22 cellular contexts compared by ENCODE assay signal in the genomic region with DNA sequence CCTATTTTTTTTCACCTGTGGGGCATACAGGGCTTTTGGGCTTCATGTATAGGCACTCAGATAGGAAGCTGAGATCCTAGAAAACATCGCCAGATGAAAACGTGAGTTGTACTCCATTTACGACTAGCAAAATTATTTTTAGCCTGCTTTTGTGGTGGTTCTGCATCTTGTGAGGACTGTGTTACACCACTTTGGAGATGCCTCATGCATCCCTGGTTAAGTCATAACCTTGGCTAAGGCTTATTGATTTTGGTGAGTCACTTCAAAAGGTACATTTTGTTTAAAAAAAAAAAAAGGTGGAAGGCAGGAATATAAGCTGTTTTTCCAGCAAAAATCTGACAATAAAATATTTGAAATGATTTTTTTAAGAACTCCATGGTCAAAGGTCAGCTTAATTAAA.
"Had no signal": no experiment of that assay in that cellular context is flagged by ENCODE, and none has a peak within 500 bp of the region (broad histone marks: within the 10 kb centered on the region; RNA-seq: fewer than 3 reads in every experiment).

No MANE protein-coding gene starts in this region.

- DNase-seq: activated CD4-positive, alpha-beta T cell treated with anti-CD3 and anti-CD28 coated beads, Interleukin-2, amount 50 U/mL, for 1 hour; activated CD4-positive, CD25-positive, alpha-beta regulatory T cell treated with anti-CD3 and anti-CD28 coated beads, Interleukin-2, amount 50 U/mL, for 72 hours; activated CD8-positive, alpha-beta memory T cell treated with anti-CD3 and anti-CD28 coated beads for 24 hours; activated CD8-positive, alpha-beta memory T cell treated with anti-CD3 and anti-CD28 coated beads, Interleukin-2, amount 50 U/mL, for 48 hours; activated effector memory CD4-positive, alpha-beta T cell treated with Interleukin-2 at 50 U/mL for 16 hours; activated T-cell treated with anti-CD3 and anti-CD28 coated beads, Interleukin-2, amount 50 U/mL, for 48 hours; cerebellar nuclear complex; cortex of kidney; hippocampal formation; lower lobe of right lung; nucleus accumbens; stimulated activated CD4-positive, alpha-beta T cell treated with anti-CD3 and anti-CD28 coated beads, Interleukin-12 subunit alpha, Interleukin-12 subunit beta, amount 100 ng/mL, for 4 hours; stimulated activated CD4-positive, alpha-beta T cell treated with anti-CD3 and anti-CD28 coated beads, Interleukin-1b, Interleukin-23, amount 100 ng/mL, for 48 hours; stimulated activated CD8-positive, alpha-beta memory T cell treated with anti-CD3 and anti-CD28 coated beads, Interleukin-4, amount 100 ng/mL, for 48 hours; stimulated activated naive CD4-positive, alpha-beta T cell; T1000 had no signal

- H3K4me3 ChIP-seq: ascending aorta, esophagus muscularis mucosa, lower lobe of right lung had no signal

- H3K4me3 Mint-ChIP-seq: activated naive CD4-positive, alpha-beta T cell treated with anti-CD3 and anti-CD28 coated beads, Interleukin-2, amount 50 U/mL, for 24 hours; natural killer cell treated with Interleukin-12 subunit alpha and Interleukin-12 subunit beta and Interleukin-15 and Interleukin-18, amount 100 ng/mL, for 72 hours had no signal

- FAIRE-seq: endometrium, islet of Langerhans had no signal

- H3K9me3 Mint-ChIP-seq: activated naive CD4-positive, alpha-beta T cell treated with anti-CD3 and anti-CD28 coated beads, Interleukin-2, amount 50 U/mL, for 24 hours; natural killer cell treated with Interleukin-12 subunit alpha and Interleukin-12 subunit beta and Interleukin-15 and Interleukin-18, amount 100 ng/mL, for 72 hours had no signal

- H3K4me1 ChIP-seq: ascending aorta, esophagus muscularis mucosa, lower lobe of right lung had no signal

- H3K9me3 ChIP-seq: ascending aorta, esophagus muscularis mucosa, lower lobe of right lung had no signal

- H3K36me3 Mint-ChIP-seq: activated naive CD4-positive, alpha-beta T cell treated with anti-CD3 and anti-CD28 coated beads, Interleukin-2, amount 50 U/mL, for 24 hours; natural killer cell treated with Interleukin-12 subunit alpha and Interleukin-12 subunit beta and Interleukin-15 and Interleukin-18, amount 100 ng/mL, for 72 hours had no signal

- H3K36me3 ChIP-seq: ascending aorta, esophagus muscularis mucosa, lower lobe of right lung had no signal

- H3K27me3 ChIP-seq: ascending aorta, esophagus muscularis mucosa had no signal

- H3K27me3 Mint-ChIP-seq: natural killer cell treated with Interleukin-12 subunit alpha and Interleukin-12 subunit beta and Interleukin-15 and Interleukin-18, amount 100 ng/mL, for 72 hours had no signal

- ATAC-seq: lower lobe of right lung; natural killer cell treated with Interleukin-12 subunit alpha and Interleukin-12 subunit beta and Interleukin-15 and Interleukin-18, amount 100 ng/mL, for 72 hours had no signal

- H3K4me1 Mint-ChIP-seq: activated naive CD4-positive, alpha-beta T cell treated with anti-CD3 and anti-CD28 coated beads, Interleukin-2, amount 50 U/mL, for 24 hours had no signal

- H3K27ac Mint-ChIP-seq: activated naive CD4-positive, alpha-beta T cell treated with anti-CD3 and anti-CD28 coated beads, Interleukin-2, amount 50 U/mL, for 24 hours; natural killer cell treated with Interleukin-12 subunit alpha and Interleukin-12 subunit beta and Interleukin-15 and Interleukin-18, amount 100 ng/mL, for 72 hours had no signal

- H3K27ac ChIP-seq: ascending aorta, esophagus muscularis mucosa, lower lobe of right lung had no signal
